9 cellular contexts compared by ENCODE assay signal in the genomic region with DNA sequence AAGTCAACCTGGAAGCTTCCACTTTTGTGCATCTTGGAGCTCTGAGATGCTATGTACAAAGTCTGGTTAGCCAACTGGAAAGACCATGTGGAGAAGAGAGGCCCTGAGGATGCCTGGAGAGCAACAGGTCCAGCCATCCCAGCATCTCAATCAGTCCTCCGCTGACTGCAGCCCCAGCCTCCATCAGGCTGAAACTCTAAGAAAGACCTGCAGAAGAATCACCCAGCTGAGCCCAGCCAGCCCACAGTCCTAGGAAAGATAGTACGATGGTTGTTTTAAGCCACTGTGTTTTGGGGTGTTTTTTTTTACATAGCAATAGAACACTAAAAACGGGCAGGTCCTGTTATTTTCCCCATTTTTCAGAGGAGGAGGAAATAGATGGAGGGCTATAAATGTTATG.
"Had no signal": no experiment of that assay in that cellular context is flagged by ENCODE, and none has a peak within 500 bp of the region (broad histone marks: within the 10 kb centered on the region; RNA-seq: fewer than 3 reads in every experiment).

No MANE protein-coding gene starts in this region.

- H3K4me3 Mint-ChIP-seq: IgD-negative memory B cell had no signal

- FAIRE-seq: HTR-8/SVneo, K562 had no signal

- H3K4me3 ChIP-seq: K562 had no signal

- H3K36me3 Mint-ChIP-seq: IgD-negative memory B cell had no signal

- H3K27ac Mint-ChIP-seq: IgD-negative memory B cell had no signal

- ATAC-seq: K562 had no signal

- H3K4me2 ChIP-seq: KMS-11 had no signal

- H3K4me1 Mint-ChIP-seq: IgD-negative memory B cell had no signal

- DNase-seq: IMR-90, Karpas-422, KBM-7, KG1 had no signal

- H3K27ac ChIP-seq: HL-60, KMS-11 had no signal

- H3K9ac ChIP-seq: KMS-11 had no signal
